ENCODE assay signal across 8 cellular contexts in genomic region chr17:1526873-1527272, GRCh38. TPM values are rescaled to one million over a fixed set of nuclear protein-coding genes. Genes with fewer than 3 reads are reported as not detected.
A peak's percentile ranks its signal among the peaks of the same experiment; 100 is the strongest.
DNase-seq lines count a peak whose midpoint lies in the region; ATAC-seq and TF ChIP-seq lines count a peak whose summit lies in the region.
"Not testable (repeated sequence)": the region's sequence is repeated elsewhere in the genome, so short reads cannot be mapped to it uniquely, and the experiment has no call there.

No MANE protein-coding gene starts in this region.

- H3K79me2 ChIP-seq in DND-41 (ENCODE audit: insufficient read depth, low read length) = not testable (repeated sequence)

- peak overlapping the region; percentile 86 for H3K4me3 Mint-ChIP-seq in CD4-positive, alpha-beta T cell
- H3K4me3 Mint-ChIP-seq in T-helper 1 cell treated with Interleukin-12 subunit alpha and Interleukin-12 subunit beta and Interleukin-4 antibody, amounts not matched to agents 30 μg/mL and 1 μg/mL, for 36 hours; activated CD4-positive, alpha-beta T cell treated with anti-CD3 and anti-CD28 coated beads, Interleukin-2, amount 10 ng/mL, durations not matched to agents 7 days and 5 days; activated CD8-positive, alpha-beta memory T cell treated with anti-CD3 and anti-CD28 coated beads, Interleukin-2, amount 10 ng/mL, durations not matched to agents 7 days and 5 days; activated T-helper 2 cell treated with anti-CD3 and anti-CD28 coated beads, Interferon-gamma antibody, Interleukin-2, Interleukin-4, amounts not matched to agents 10 μg/mL and 5 μg/mL and 100 μg/mL, durations not matched to agents 14 hours and 24 hours and 36 hours (ENCODE audit: low read depth); central memory CD8-positive, alpha-beta T cell: not testable (repeated sequence)
- peak overlapping the region in 2 of 10 donors; percentile 25 to 26 for H3K4me3 Mint-ChIP-seq in naive thymus-derived CD8-positive, alpha-beta T cell

- peaks cover 23% of the 10 kb centered on the region for H3K36me3 Mint-ChIP-seq in CD4-positive, alpha-beta T cell (ENCODE audit: low read depth)
- H3K36me3 Mint-ChIP-seq in T-helper 1 cell treated with Interleukin-12 subunit alpha and Interleukin-12 subunit beta and Interleukin-4 antibody, amounts not matched to agents 30 μg/mL and 1 μg/mL, for 36 hours (ENCODE audit: low read depth) = peaks cover 11% of the 10 kb centered on the region
- peaks cover 13% of the 10 kb centered on the region for H3K36me3 Mint-ChIP-seq in activated CD4-positive, alpha-beta T cell treated with anti-CD3 and anti-CD28 coated beads, Interleukin-2, amount 10 ng/mL, durations not matched to agents 7 days and 5 days (ENCODE audit: low read depth)
- not testable (repeated sequence) for H3K36me3 Mint-ChIP-seq in activated CD8-positive, alpha-beta memory T cell treated with anti-CD3 and anti-CD28 coated beads, Interleukin-2, amount 10 ng/mL, durations not matched to agents 7 days and 5 days
- H3K36me3 Mint-ChIP-seq in activated T-helper 2 cell treated with anti-CD3 and anti-CD28 coated beads, Interferon-gamma antibody, Interleukin-2, Interleukin-4, amounts not matched to agents 10 μg/mL and 5 μg/mL and 100 μg/mL, durations not matched to agents 14 hours and 24 hours and 36 hours (ENCODE audit: low read depth) = peaks cover 29% of the 10 kb centered on the region
- H3K36me3 Mint-ChIP-seq in central memory CD8-positive, alpha-beta T cell (ENCODE audit: insufficient read depth) = peaks cover 19% of the 10 kb centered on the region
- H3K36me3 Mint-ChIP-seq in naive thymus-derived CD8-positive, alpha-beta T cell = peaks cover 0 to 29% (median 3%) of the 10 kb centered on the region in 3 donors

- peaks cover 15% of the 10 kb centered on the region for H3K4me1 Mint-ChIP-seq in CD4-positive, alpha-beta T cell (ENCODE audit: low read depth)
- peaks cover 13% of the 10 kb centered on the region for H3K4me1 Mint-ChIP-seq in T-helper 1 cell treated with Interleukin-12 subunit alpha and Interleukin-12 subunit beta and Interleukin-4 antibody, amounts not matched to agents 30 μg/mL and 1 μg/mL, for 36 hours (ENCODE audit: low read depth)
- H3K4me1 Mint-ChIP-seq in activated CD4-positive, alpha-beta T cell treated with anti-CD3 and anti-CD28 coated beads, Interleukin-2, amount 10 ng/mL, durations not matched to agents 7 days and 5 days = peaks cover 18% of the 10 kb centered on the region
- H3K4me1 Mint-ChIP-seq in activated CD8-positive, alpha-beta memory T cell treated with anti-CD3 and anti-CD28 coated beads, Interleukin-2, amount 10 ng/mL, durations not matched to agents 7 days and 5 days = peaks cover 16% of the 10 kb centered on the region
- H3K4me1 Mint-ChIP-seq in activated T-helper 2 cell treated with anti-CD3 and anti-CD28 coated beads, Interferon-gamma antibody, Interleukin-2, Interleukin-4, amounts not matched to agents 10 μg/mL and 5 μg/mL and 100 μg/mL, durations not matched to agents 14 hours and 24 hours and 36 hours (ENCODE audit: low read depth); central memory CD8-positive, alpha-beta T cell: not testable (repeated sequence)
- H3K4me1 Mint-ChIP-seq in naive thymus-derived CD8-positive, alpha-beta T cell = peaks cover 3 to 17% (median 15%) of the 10 kb centered on the region in 4 donors

- peak in 3 of 10 experiments; percentile 11 to 26 (median 20) for DNase-seq in CD4-positive, alpha-beta T cell
- DNase-seq in DND-41 = peak; percentile 12
- DNase-seq in activated CD4-positive, alpha-beta T cell treated with anti-CD3 and anti-CD28 coated beads, Interleukin-2, amount 10 ng/mL, durations not matched to agents 7 days and 5 days = peak; percentile 33
- DNase-seq in activated CD8-positive, alpha-beta memory T cell treated with anti-CD3 and anti-CD28 coated beads, Interleukin-2, amount 10 ng/mL, durations not matched to agents 7 days and 5 days; central memory CD8-positive, alpha-beta T cell (ENCODE audit: low spot score in 2 of 2): not testable (repeated sequence)
- peak; percentile 25 for DNase-seq in activated T-helper 2 cell treated with anti-CD3 and anti-CD28 coated beads, Interferon-gamma antibody, Interleukin-2, Interleukin-4, amounts not matched to agents 10 μg/mL and 5 μg/mL and 100 μg/mL, durations not matched to agents 14 hours and 24 hours and 36 hours (ENCODE audit: low spot score)
- peak in 5 of 10 donors; percentile 10 to 30 (median 19) for DNase-seq in naive thymus-derived CD8-positive, alpha-beta T cell

- not testable (repeated sequence) for H4K20me1 ChIP-seq in DND-41 (ENCODE audit: insufficient read depth, low read length)

- H3K9ac ChIP-seq in DND-41 (ENCODE audit: low read depth, low read length) = not testable (repeated sequence)

- intact Hi-C loops in CD4-positive, alpha-beta T cell (cut with DNase I, micrococcal nuclease); activated T-helper 2 cell treated with anti-CD3 and anti-CD28 coated beads, Interferon-gamma antibody, Interleukin-2, Interleukin-4, amounts not matched to agents 10 μg/mL and 5 μg/mL and 100 μg/mL, durations not matched to agents 14 hours and 24 hours and 36 hours (cut with micrococcal nuclease): not testable (repeated sequence)

- peaks cover 66% of the 10 kb centered on the region for H3K36me3 ChIP-seq in DND-41 (ENCODE audit: insufficient read depth, low read length)

- not testable (repeated sequence) for H3K4me2 ChIP-seq in DND-41 (ENCODE audit: insufficient read depth, low read length)

- not testable (repeated sequence) for H3K4me1 ChIP-seq in DND-41 (ENCODE audit: insufficient read depth, low read length)

- H3K27me3 ChIP-seq in CD4-positive, alpha-beta T cell (ENCODE audit: control insufficient read depth, insufficient read depth, low read length); DND-41 (ENCODE audit: insufficient read depth, low read length, poor library complexity): not testable (repeated sequence)

- not testable (repeated sequence) for TF ChIP-seq CTCF in CD4-positive, alpha-beta T cell (IDR thresholded peaks at IDR 0.05); DND-41 (IDR thresholded peaks at IDR 0.05; ENCODE audit: borderline replicate concordance, extremely low read depth, low read length, poor library complexity, severe bottlenecking)

- CTCF ChIA-PET in CD4-positive, alpha-beta T cell (lab: Charles Lee); activated CD4-positive, alpha-beta T cell treated with anti-CD3 and anti-CD28 coated beads, Interleukin-2, amount 10 ng/mL, durations not matched to agents 7 days and 5 days (lab: Charles Lee): not testable (repeated sequence)
- CTCF ChIA-PET in activated CD8-positive, alpha-beta memory T cell treated with anti-CD3 and anti-CD28 coated beads, Interleukin-2, amount 10 ng/mL, durations not matched to agents 7 days and 5 days (lab: Charles Lee) = interaction anchor here (1.3 to 2.0 kb wide), 3 partner anchors 10 to 161 kb away, joined by 4 to 7 read pairs (median 5); partner anchors contain the start of gene INPP5K

- peak; percentile 87 for ATAC-seq in CD4-positive, alpha-beta T cell (ENCODE audit: poor library complexity)
- ATAC-seq in DND-41 (ENCODE audit: insufficient read depth, low read depth) = peak; percentile 75
- ATAC-seq in activated CD8-positive, alpha-beta memory T cell treated with anti-CD3 and anti-CD28 coated beads, Interleukin-2, amount 10 ng/mL, durations not matched to agents 7 days and 5 days = peak; percentile 53
- ATAC-seq in central memory CD8-positive, alpha-beta T cell (replicated peaks; ENCODE audit: extremely low read depth, poor library complexity, severe bottlenecking) = not testable (repeated sequence)
- ATAC-seq in naive thymus-derived CD8-positive, alpha-beta T cell = peak; percentile 37 to 83

- not testable (repeated sequence) for H3K9me3 ChIP-seq in CD4-positive, alpha-beta T cell (ENCODE audit: control insufficient read depth, low read length); DND-41 (ENCODE audit: insufficient read depth, low read length, severe bottlenecking)

- not testable (repeated sequence) for H2AFZ ChIP-seq in DND-41 (ENCODE audit: low read depth, low read length)

- not testable (repeated sequence) for H3K27me3 Mint-ChIP-seq in CD4-positive, alpha-beta T cell; T-helper 1 cell treated with Interleukin-12 subunit alpha and Interleukin-12 subunit beta and Interleukin-4 antibody, amounts not matched to agents 30 μg/mL and 1 μg/mL, for 36 hours (ENCODE audit: low read depth); activated CD4-positive, alpha-beta T cell treated with anti-CD3 and anti-CD28 coated beads, Interleukin-2, amount 10 ng/mL, durations not matched to agents 7 days and 5 days; activated CD8-positive, alpha-beta memory T cell treated with anti-CD3 and anti-CD28 coated beads, Interleukin-2, amount 10 ng/mL, durations not matched to agents 7 days and 5 days; activated T-helper 2 cell treated with anti-CD3 and anti-CD28 coated beads, Interferon-gamma antibody, Interleukin-2, Interleukin-4, amounts not matched to agents 10 μg/mL and 5 μg/mL and 100 μg/mL, durations not matched to agents 14 hours and 24 hours and 36 hours (ENCODE audit: low read depth); central memory CD8-positive, alpha-beta T cell; naive thymus-derived CD8-positive, alpha-beta T cell

- H3K27ac ChIP-seq in CD4-positive, alpha-beta T cell (ENCODE audit: low read depth, low read length) = not testable (repeated sequence)
- 0 out of 2 replicates have a peak overlapping the region, but pooled peaks have one; percentile 3 for H3K27ac ChIP-seq in DND-41 (ENCODE audit: low read length)

- not testable (repeated sequence) for H3K9me3 Mint-ChIP-seq in CD4-positive, alpha-beta T cell; T-helper 1 cell treated with Interleukin-12 subunit alpha and Interleukin-12 subunit beta and Interleukin-4 antibody, amounts not matched to agents 30 μg/mL and 1 μg/mL, for 36 hours; activated CD4-positive, alpha-beta T cell treated with anti-CD3 and anti-CD28 coated beads, Interleukin-2, amount 10 ng/mL, durations not matched to agents 7 days and 5 days; activated CD8-positive, alpha-beta memory T cell treated with anti-CD3 and anti-CD28 coated beads, Interleukin-2, amount 10 ng/mL, durations not matched to agents 7 days and 5 days (ENCODE audit: low read depth); activated T-helper 2 cell treated with anti-CD3 and anti-CD28 coated beads, Interferon-gamma antibody, Interleukin-2, Interleukin-4, amounts not matched to agents 10 μg/mL and 5 μg/mL and 100 μg/mL, durations not matched to agents 14 hours and 24 hours and 36 hours; central memory CD8-positive, alpha-beta T cell; naive thymus-derived CD8-positive, alpha-beta T cell

- POLR2A ChIA-PET in CD4-positive, alpha-beta T cell (lab: Charles Lee) = interaction anchor here (0.8 to 4.3 kb wide), 3 partner anchors 11 to 175 kb away, joined by 3 to 19 read pairs (median 5); partner anchors contain the start of gene INPP5K
- POLR2A ChIA-PET in activated CD4-positive, alpha-beta T cell treated with anti-CD3 and anti-CD28 coated beads, Interleukin-2, amount 10 ng/mL, durations not matched to agents 7 days and 5 days (lab: Charles Lee) = not testable (repeated sequence)
- POLR2A ChIA-PET in naive thymus-derived CD8-positive, alpha-beta T cell (lab: Charles Lee) = interaction anchor here (1.2 kb wide), 2 partner anchors 10 to 36 kb away, joined by 4 read pairs; partner anchors contain the start of genes INPP5K and PITPNA

- peak overlapping the region; percentile 94 for H3K27ac Mint-ChIP-seq in CD4-positive, alpha-beta T cell
- H3K27ac Mint-ChIP-seq in T-helper 1 cell treated with Interleukin-12 subunit alpha and Interleukin-12 subunit beta and Interleukin-4 antibody, amounts not matched to agents 30 μg/mL and 1 μg/mL, for 36 hours = peak overlapping the region; percentile 75
- H3K27ac Mint-ChIP-seq in activated CD4-positive, alpha-beta T cell treated with anti-CD3 and anti-CD28 coated beads, Interleukin-2, amount 10 ng/mL, durations not matched to agents 7 days and 5 days = peak overlapping the region; percentile 82
- peak overlapping the region; percentile 63 for H3K27ac Mint-ChIP-seq in activated CD8-positive, alpha-beta memory T cell treated with anti-CD3 and anti-CD28 coated beads, Interleukin-2, amount 10 ng/mL, durations not matched to agents 7 days and 5 days
- H3K27ac Mint-ChIP-seq in activated T-helper 2 cell treated with anti-CD3 and anti-CD28 coated beads, Interferon-gamma antibody, Interleukin-2, Interleukin-4, amounts not matched to agents 10 μg/mL and 5 μg/mL and 100 μg/mL, durations not matched to agents 14 hours and 24 hours and 36 hours = peak overlapping the region; percentile 40
- peak overlapping the region; percentile 44 for H3K27ac Mint-ChIP-seq in central memory CD8-positive, alpha-beta T cell (ENCODE audit: low read depth)
- peak overlapping the region in 8 of 10 donors; percentile 15 to 84 (median 70) for H3K27ac Mint-ChIP-seq in naive thymus-derived CD8-positive, alpha-beta T cell

- not testable (repeated sequence) for H3K4me3 ChIP-seq in DND-41 (ENCODE audit: low read depth in 1 of 2, low read length in 2 of 2)

RNA-seq across cellular contexts. Expression of gene INPP5K, which starts 10.5 kb away (rescaled TPM):
- 100 to 1,000 TPM; 199 to 207 TPM for total RNA-seq in CD4-positive, alpha-beta T cell
- total RNA-seq in activated CD4-positive, alpha-beta T cell treated with anti-CD3 and anti-CD28 coated beads, Interleukin-2, amount 10 ng/mL, durations not matched to agents 7 days and 5 days = 10 to 100 TPM; 50.3 to 56.9 TPM
- 10 to 100 TPM; 40.6 to 43.4 TPM for total RNA-seq in activated CD8-positive, alpha-beta memory T cell treated with anti-CD3 and anti-CD28 coated beads, Interleukin-2, amount 10 ng/mL, durations not matched to agents 7 days and 5 days
- total RNA-seq in activated T-helper 2 cell treated with anti-CD3 and anti-CD28 coated beads, Interferon-gamma antibody, Interleukin-2, Interleukin-4, amounts not matched to agents 10 μg/mL and 5 μg/mL and 100 μg/mL, durations not matched to agents 14 hours and 24 hours and 36 hours = 26.2 and 31.0 TPM in 2 replicates
- 10 to 100 TPM; 92.3 to 93.8 TPM for total RNA-seq in naive thymus-derived CD8-positive, alpha-beta T cell
- 10 to 100 TPM; 62.0 to 75.4 (median 70.5) TPM for polyA plus RNA-seq in naive thymus-derived CD8-positive, alpha-beta T cell

RNA-seq across cellular contexts. Expression of gene MYO1C, which starts 34.4 kb away (rescaled TPM):
- 10 to 100 TPM; 21.0 to 24.7 TPM for total RNA-seq in CD4-positive, alpha-beta T cell
- total RNA-seq in activated CD4-positive, alpha-beta T cell treated with anti-CD3 and anti-CD28 coated beads, Interleukin-2, amount 10 ng/mL, durations not matched to agents 7 days and 5 days = 10 to 100 TPM; 26.7 to 34.1 TPM
- 10 to 100 TPM; 50.6 to 58.4 TPM for total RNA-seq in activated CD8-positive, alpha-beta memory T cell treated with anti-CD3 and anti-CD28 coated beads, Interleukin-2, amount 10 ng/mL, durations not matched to agents 7 days and 5 days
- total RNA-seq in activated T-helper 2 cell treated with anti-CD3 and anti-CD28 coated beads, Interferon-gamma antibody, Interleukin-2, Interleukin-4, amounts not matched to agents 10 μg/mL and 5 μg/mL and 100 μg/mL, durations not matched to agents 14 hours and 24 hours and 36 hours = 54.3 and 55.1 TPM in 2 replicates
- total RNA-seq in naive thymus-derived CD8-positive, alpha-beta T cell = 10 to 100 TPM; 15.4 to 18.0 TPM
- polyA plus RNA-seq in naive thymus-derived CD8-positive, alpha-beta T cell = 1 to 10 TPM; 1.3 to 1.5 (median 1.3) TPM

RNA-seq across cellular contexts. Expression of gene PITPNA, which starts 35.7 kb away (rescaled TPM):
- total RNA-seq in CD4-positive, alpha-beta T cell = 10 to 100 TPM; 24.5 to 29.0 TPM
- total RNA-seq in activated CD4-positive, alpha-beta T cell treated with anti-CD3 and anti-CD28 coated beads, Interleukin-2, amount 10 ng/mL, durations not matched to agents 7 days and 5 days = 10 to 100 TPM; 44.1 to 52.2 TPM
- 10 to 100 TPM; 42.1 to 69.1 TPM for total RNA-seq in activated CD8-positive, alpha-beta memory T cell treated with anti-CD3 and anti-CD28 coated beads, Interleukin-2, amount 10 ng/mL, durations not matched to agents 7 days and 5 days
- total RNA-seq in activated T-helper 2 cell treated with anti-CD3 and anti-CD28 coated beads, Interferon-gamma antibody, Interleukin-2, Interleukin-4, amounts not matched to agents 10 μg/mL and 5 μg/mL and 100 μg/mL, durations not matched to agents 14 hours and 24 hours and 36 hours = 70.8 and 71.6 TPM in 2 replicates
- total RNA-seq in naive thymus-derived CD8-positive, alpha-beta T cell = 10 to 100 TPM; 38.1 to 41.2 TPM
- 10 to 100 TPM; 20.5 to 30.3 (median 29.7) TPM for polyA plus RNA-seq in naive thymus-derived CD8-positive, alpha-beta T cell

Comparison
In these comparisons a context has a peak if more than half of its experiments do, and no peak if none do; other contexts are left out.
1. H3K27ac Mint-ChIP-seq: peak in every context shown above with its lines; median percentile 94 in CD4-positive, alpha-beta T cell; 82 in activated CD4-positive, alpha-beta T cell treated with anti-CD3 and anti-CD28 coated beads, Interleukin-2, amount 10 ng/mL, durations not matched to agents 7 days and 5 days; 75 in T-helper 1 cell treated with Interleukin-12 subunit alpha and Interleukin-12 subunit beta and Interleukin-4 antibody, amounts not matched to agents 30 μg/mL and 1 μg/mL, for 36 hours; 70 in naive thymus-derived CD8-positive, alpha-beta T cell; 63 in activated CD8-positive, alpha-beta memory T cell treated with anti-CD3 and anti-CD28 coated beads, Interleukin-2, amount 10 ng/mL, durations not matched to agents 7 days and 5 days; 44 in central memory CD8-positive, alpha-beta T cell; 40 in activated T-helper 2 cell treated with anti-CD3 and anti-CD28 coated beads, Interferon-gamma antibody, Interleukin-2, Interleukin-4, amounts not matched to agents 10 μg/mL and 5 μg/mL and 100 μg/mL, durations not matched to agents 14 hours and 24 hours and 36 hours.